11 cellular contexts compared by ENCODE assay signal in the genomic region with DNA sequence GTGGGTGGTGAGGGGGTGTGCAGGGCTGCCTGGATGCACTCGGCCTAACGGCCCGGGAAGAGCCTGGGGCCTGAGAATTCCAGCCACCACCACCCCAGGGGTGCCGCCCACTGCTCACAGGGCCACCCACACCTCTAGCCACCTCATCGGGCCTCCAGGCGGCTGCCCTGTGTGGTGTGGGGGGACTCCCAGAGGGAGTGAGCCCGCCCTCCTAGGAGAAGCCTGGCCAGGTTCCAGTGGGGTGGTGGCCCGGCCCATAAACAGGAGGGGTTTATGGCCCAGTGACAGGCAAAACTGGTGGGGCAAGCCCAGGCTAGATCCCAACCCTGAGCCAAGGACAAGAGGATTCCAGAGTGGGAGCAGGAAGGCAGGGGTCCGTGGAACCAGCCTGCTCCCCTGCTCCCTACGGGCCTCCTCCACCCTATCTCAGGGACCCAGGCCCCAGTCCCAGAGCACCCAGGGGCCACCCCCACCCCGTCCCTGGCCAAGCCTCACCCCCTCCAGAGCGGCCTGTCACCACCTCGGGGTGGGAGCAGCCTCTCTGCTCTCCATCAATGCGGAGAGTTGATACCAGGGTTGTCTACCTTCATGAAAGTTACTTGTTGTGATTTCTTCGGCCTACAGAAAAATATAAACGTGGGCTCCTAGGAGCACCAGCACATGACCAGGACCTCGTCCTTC. TPM values are rescaled to one million over a fixed set of nuclear protein-coding genes. Genes with fewer than 3 reads are reported as not detected.
DNase-seq lines count a peak whose midpoint lies in the region; ATAC-seq and TF ChIP-seq lines count a peak whose summit lies in the region.
"Had no signal": no experiment of that assay in that cellular context is flagged by ENCODE, and none has a peak within 500 bp of the region (broad histone marks: within the 10 kb centered on the region; RNA-seq: fewer than 3 reads in every experiment).

No MANE protein-coding gene starts in this region.

- intact Hi-C loops in Right ventricle myocardium inferior (cut with DNase I), result no loop called here

- H3K9me3 Mint-ChIP-seq in stimulated activated memory B cell treated with anti-CD40 and anti-IgM and Interleukin-4, amounts not matched to agents 10 μg/mL and 1 μg/mL and 100 μg/mL, for 72 hours, result peaks cover 3% of the 10 kb centered on the region

- no peak overlapping the region for H3K4me3 ChIP-seq in adipocyte (ENCODE audit: low read length)
- no peak overlapping the region for H3K4me3 ChIP-seq in brain microvascular endothelial cell (ENCODE audit: low read depth, low read length)

- H3K27ac ChIP-seq in brain microvascular endothelial cell, result no peak overlapping the region

- H3K27me3 Mint-ChIP-seq in stimulated activated memory B cell treated with anti-CD40 and anti-IgM and Interleukin-4, amounts not matched to agents 10 μg/mL and 1 μg/mL and 100 μg/mL, for 72 hours, result peaks cover 33% of the 10 kb centered on the region

- H3K27me3 ChIP-seq in adipocyte (replicated peaks; ENCODE audit: control insufficient read depth, insufficient read depth, low read length), result no peaks in the 10 kb centered on the region
- no peaks in the 10 kb centered on the region for H3K27me3 ChIP-seq in brain microvascular endothelial cell (replicated peaks)

- no peaks in the 10 kb centered on the region for H3K9me3 ChIP-seq in adipocyte (ENCODE audit: control insufficient read depth, low read length)

- H3K36me3 Mint-ChIP-seq in stimulated activated memory B cell treated with anti-CD40 and anti-IgM and Interleukin-4, amounts not matched to agents 10 μg/mL and 1 μg/mL and 100 μg/mL, for 72 hours, result no peaks in the 10 kb centered on the region

- no peak for ATAC-seq in stimulated activated memory B cell treated with anti-CD40 and anti-IgM and Interleukin-4, amounts not matched to agents 10 μg/mL and 1 μg/mL and 100 μg/mL, for 72 hours
- no peak for ATAC-seq in GM19324 (IDR thresholded peaks at IDR 0.05; ENCODE audit: low FRiP score, unreplicated experiment)
- ATAC-seq in Right ventricle myocardium inferior, result no peak

- H3K4me1 ChIP-seq in adipocyte (ENCODE audit: control insufficient read depth, insufficient read depth, low read length), result peaks cover 29% of the 10 kb centered on the region

- peaks cover 5% of the 10 kb centered on the region for H3K4me1 Mint-ChIP-seq in stimulated activated memory B cell treated with anti-CD40 and anti-IgM and Interleukin-4, amounts not matched to agents 10 μg/mL and 1 μg/mL and 100 μg/mL, for 72 hours

- peak; percentile 84 for DNase-seq in 8988T
- DNase-seq in HT1080 (ENCODE audit: low read depth), result peak; percentile 44
- DNase-seq in adipocyte (ENCODE audit: low read depth), result peak; percentile 37
- DNase-seq in kidney tubule cell (ENCODE audit: low spot score), result peak; percentile 97
- no peak for DNase-seq in brain microvascular endothelial cell
- no peak for DNase-seq in Right ventricle myocardium inferior (ENCODE audit: missing footprints)
- DNase-seq: activated CD4-positive, alpha-beta T cell treated with anti-CD3 and anti-CD28 coated beads, Interleukin-2, amount 50 U/mL, for 4 hours; head of caudate nucleus had no signal

- in situ Hi-C loops in brain microvascular endothelial cell (cut with HindIII; ENCODE audit: low pct_ligation_motif_present, low sequenced_read_pairs), result no loop called here

- no peak overlapping the region for H3K4me3 Mint-ChIP-seq in stimulated activated memory B cell treated with anti-CD40 and anti-IgM and Interleukin-4, amounts not matched to agents 10 μg/mL and 1 μg/mL and 100 μg/mL, for 72 hours
- H3K4me3 Mint-ChIP-seq: B cell had no signal

- no peak overlapping the region for H3K27ac Mint-ChIP-seq in stimulated activated memory B cell treated with anti-CD40 and anti-IgM and Interleukin-4, amounts not matched to agents 10 μg/mL and 1 μg/mL and 100 μg/mL, for 72 hours
- H3K27ac Mint-ChIP-seq: B cell had no signal

- no peak overlapping the region for H3K9ac ChIP-seq in adipocyte (ENCODE audit: low read length)

- no peak for TF ChIP-seq CTCF in brain microvascular endothelial cell (IDR thresholded peaks at IDR 0.05; ENCODE audit: low read depth, low read length, missing control alignments)

- no peaks in the 10 kb centered on the region for H3K36me3 ChIP-seq in adipocyte (ENCODE audit: control insufficient read depth, insufficient read depth, low read length, severe bottlenecking)
- no peaks in the 10 kb centered on the region for H3K36me3 ChIP-seq in brain microvascular endothelial cell (replicated peaks)

RNA-seq across cellular contexts. Expression of a gene that starts 20.2 kb away (rescaled TPM):
- total RNA-seq in HT1080 (2014; rRNA removed; shearing (Covaris generic)), result 21.6 and 23.1 TPM in 2 replicates
- polyA plus RNA-seq in HT1080 (2015; cell fraction: cytosol; rRNA removed), result 16.9 and 17.0 TPM in 2 replicates
- polyA plus RNA-seq in HT1080 (2015; cell fraction: nucleus; rRNA removed), result 12.7 and 15.5 TPM in 2 replicates
- 37.2 TPM for total RNA-seq in Right ventricle myocardium inferior

Comparison
In these comparisons a context has a peak if more than half of its experiments do, and no peak if none do; other contexts are left out.
1. DNase-seq: peak in 8988T (single experiment), HT1080 (single experiment), adipocyte (single experiment) and kidney tubule cell (single experiment); none in brain microvascular endothelial cell (single experiment) and Right ventricle myocardium inferior (single experiment).